ENCODE assay signal across 32 cellular contexts in genomic region chr4:28278676-28279075, GRCh38.
DNase-seq lines count a peak whose midpoint lies in the region; ATAC-seq, FAIRE-seq and TF ChIP-seq lines count a peak whose summit lies in the region.
"Had no signal": no experiment of that assay in that cellular context is flagged by ENCODE, and none has a peak within 500 bp of the region (broad histone marks: within the 10 kb centered on the region; RNA-seq: fewer than 3 reads in every experiment).

No MANE protein-coding gene starts in this region.

- H2BK5ac ChIP-seq in trophoblast cell (ENCODE audit: low read depth, low read length, poor library complexity), result peak overlapping the region; percentile 95

- peaks cover 28% of the 10 kb centered on the region for H3K79me1 ChIP-seq in trophoblast cell (ENCODE audit: low read length)

- no peak overlapping the region for H3K4me3 Mint-ChIP-seq in GM23338
- H3K4me3 Mint-ChIP-seq in activated T-cell treated with anti-CD3 and anti-CD28 coated beads, Interleukin-2, amount 50 U/mL, for 24 hours, result no peak overlapping the region
- H3K4me3 Mint-ChIP-seq: activated CD8-positive, alpha-beta T cell treated with anti-CD3 and anti-CD28 coated beads for 36 hours; dendritic cell treated with granulocyte-macrophage colony-stimulating factor and Interleukin-4, amounts not matched to agents 40 ng/mL and 50 ng/mL, for 4 days; immature natural killer cell; naive thymus-derived CD8-positive, alpha-beta T cell had no signal

- no peak for FAIRE-seq in bronchial epithelial cell (lab: Jason Lieb, UNC)
- FAIRE-seq in frontal cortex (lab: Jason Lieb, UNC), result no peak
- FAIRE-seq: GM12878, HTR-8/SVneo, TTC549, urothelium cell line had no signal

- no peak overlapping the region for H3K4me3 ChIP-seq in GM23338
- no peak overlapping the region for H3K4me3 ChIP-seq in bronchial epithelial cell (ENCODE audit: low read depth, low read length)
- no peak overlapping the region for H3K4me3 ChIP-seq in trophoblast cell (ENCODE audit: low read depth, low read length)
- no peak overlapping the region for H3K4me3 ChIP-seq in upper lobe of left lung
- H3K4me3 ChIP-seq: GM12878, left ventricle myocardium inferior, skin epidermis had no signal

- H3K79me2 ChIP-seq in GM23338 (replicated peaks; ENCODE audit: insufficient read depth) (no peaks in the 10 kb centered on the region), trophoblast cell (ENCODE audit: control insufficient read depth, insufficient read depth, low read length, poor library complexity) (peaks cover 13% of the 10 kb centered on the region)

- peak overlapping the region; percentile 98 for H2BK120ac ChIP-seq in trophoblast cell (ENCODE audit: insufficient read depth, low read length, poor library complexity)

- no peak overlapping the region for H3K23ac ChIP-seq in trophoblast cell (ENCODE audit: low read length)

- peaks cover 12% of the 10 kb centered on the region for H3K36me3 Mint-ChIP-seq in GM23338 (ENCODE audit: low read depth)
- H3K36me3 Mint-ChIP-seq in activated T-cell treated with anti-CD3 and anti-CD28 coated beads, Interleukin-2, amount 50 U/mL, for 24 hours (ENCODE audit: low read depth), result no peaks in the 10 kb centered on the region
- H3K36me3 Mint-ChIP-seq: immature natural killer cell had no signal

- H3K27ac ChIP-seq in GM23338 (ENCODE audit: low read depth), result no peak overlapping the region
- no peak overlapping the region for H3K27ac ChIP-seq in foreskin keratinocyte
- H3K27ac ChIP-seq in trophoblast cell (ENCODE audit: low read depth, low read length), result peak overlapping the region; percentile 100
- no peak overlapping the region for H3K27ac ChIP-seq in upper lobe of left lung
- H3K27ac ChIP-seq: left ventricle myocardium inferior, skin epidermis had no signal

- DNase-seq in GM23338 (ENCODE audit: low spot score), result no peak
- DNase-seq in bronchial epithelial cell (ENCODE audit: low read depth), result peak; percentile 36
- peak in 1 of 2 donors; percentile 62 for DNase-seq in foreskin keratinocyte
- DNase-seq in trophoblast cell, result no peak
- DNase-seq in activated T-cell treated with anti-CD3 and anti-CD28 coated beads, Interleukin-2, amount 50 U/mL, for 24 hours, result no peak
- no peak for DNase-seq in frontal cortex (ENCODE audit: low spot score in 2 of 2)
- no peak for DNase-seq in upper lobe of left lung
- DNase-seq: ACHN; activated CD4-positive, CD25-positive, alpha-beta regulatory T cell treated with anti-CD3 and anti-CD28 coated beads, Interleukin-2, amount 50 U/mL, for 72 hours; activated CD8-positive, alpha-beta T cell treated with anti-CD3 and anti-CD28 coated beads for 36 hours; activated gamma-delta T cell treated with Interleukin-2 at 50 U/mL for 16 hours; activated T-cell treated with anti-CD3 and anti-CD28 coated beads for 4 hours; DND-41; foreskin fibroblast; HCEC 1CT; immature natural killer cell; KG1; left ventricle myocardium inferior; naive thymus-derived CD8-positive, alpha-beta T cell; NCI-H146; NCI-H2171 treated with DMSO at 0.1 percent for 48 hours; NCI-H524 treated with DMSO at 0.1 percent for 48 hours; NK-92 treated with Interleukin-12 subunit alpha and Interleukin-12 subunit beta, amount 100 ng/mL, for 24 hours; SHP77 treated with DMSO at 0.1 percent for 48 hours; stimulated activated CD4-positive, alpha-beta T cell treated with anti-CD3 and anti-CD28 coated beads, Interleukin-1b, Interleukin-23, amount 100 ng/mL, for 48 hours had no signal

- H3K4me1 ChIP-seq in GM23338 (ENCODE audit: insufficient read depth), result peaks cover 5% of the 10 kb centered on the region; the same call in 1 of the 2 replicates
- H3K4me1 ChIP-seq in foreskin keratinocyte, result peaks cover 4% of the 10 kb centered on the region
- peaks cover 13 to 18% of the 10 kb centered on the region in 2 experiments for H3K4me1 ChIP-seq in trophoblast cell (ENCODE audit: control insufficient read depth in 1 of 2, insufficient read depth in 2 of 2, low read length in 2 of 2)
- H3K4me1 ChIP-seq in upper lobe of left lung, result no peaks in the 10 kb centered on the region
- H3K4me1 ChIP-seq: left ventricle myocardium inferior had no signal

- TF ChIP-seq CTCF in GM23338 (conservative IDR thresholded peaks at IDR 0.05; ENCODE audit: low read depth in 2 of 2) (no peak), bronchial epithelial cell (IDR thresholded peaks at IDR 0.05; ENCODE audit: insufficient read depth, low read length, severe bottlenecking) (no peak), foreskin keratinocyte (conservative IDR thresholded peaks at IDR 0.05) (no peak), upper lobe of left lung (IDR thresholded peaks at IDR 0.05) (no peak)

- H3K18ac ChIP-seq in trophoblast cell (ENCODE audit: low read length), result peak overlapping the region; percentile 59

- H4K20me1 ChIP-seq in GM23338 (replicated peaks; ENCODE audit: insufficient read depth), result no peaks in the 10 kb centered on the region

- H3K4me2 ChIP-seq in GM23338 (no peak overlapping the region), trophoblast cell (ENCODE audit: low read length) (no peak overlapping the region)

- peaks cover 16% of the 10 kb centered on the region for H3K4me1 Mint-ChIP-seq in GM23338
- no peaks in the 10 kb centered on the region for H3K4me1 Mint-ChIP-seq in activated T-cell treated with anti-CD3 and anti-CD28 coated beads, Interleukin-2, amount 50 U/mL, for 24 hours (ENCODE audit: low read depth)
- H3K4me1 Mint-ChIP-seq: immature natural killer cell; naive thymus-derived CD8-positive, alpha-beta T cell had no signal

- H3K14ac ChIP-seq in trophoblast cell (ENCODE audit: low read length), result peak overlapping the region; percentile 90

- no peaks in the 10 kb centered on the region for H3K27me3 Mint-ChIP-seq in GM23338 (ENCODE audit: insufficient read depth, low read depth, poor library complexity)
- no peaks in the 10 kb centered on the region for H3K27me3 Mint-ChIP-seq in activated T-cell treated with anti-CD3 and anti-CD28 coated beads, Interleukin-2, amount 50 U/mL, for 24 hours
- H3K27me3 Mint-ChIP-seq: activated CD8-positive, alpha-beta T cell treated with anti-CD3 and anti-CD28 coated beads for 36 hours; dendritic cell treated with granulocyte-macrophage colony-stimulating factor and Interleukin-4, amounts not matched to agents 40 ng/mL and 50 ng/mL, for 4 days; naive thymus-derived CD8-positive, alpha-beta T cell had no signal

- no peak overlapping the region for H3K27ac Mint-ChIP-seq in GM23338
- H3K27ac Mint-ChIP-seq in activated T-cell treated with anti-CD3 and anti-CD28 coated beads, Interleukin-2, amount 50 U/mL, for 24 hours, result no peak overlapping the region
- H3K27ac Mint-ChIP-seq: activated CD8-positive, alpha-beta T cell treated with anti-CD3 and anti-CD28 coated beads for 36 hours; dendritic cell treated with granulocyte-macrophage colony-stimulating factor and Interleukin-4, amounts not matched to agents 40 ng/mL and 50 ng/mL, for 4 days; immature natural killer cell had no signal

- peak overlapping the region; percentile 10 for H3K4ac ChIP-seq in trophoblast cell (ENCODE audit: low read depth, low read length)

- H4K12ac ChIP-seq in trophoblast cell (ENCODE audit: low read depth, low read length), result no peak overlapping the region

- peaks cover 15% of the 10 kb centered on the region; the same call in 2 of the 3 replicates for H3K9me3 Mint-ChIP-seq in GM23338
- H3K9me3 Mint-ChIP-seq in activated T-cell treated with anti-CD3 and anti-CD28 coated beads, Interleukin-2, amount 50 U/mL, for 24 hours, result peaks cover 24% of the 10 kb centered on the region

- TF ChIP-seq POLR2A in upper lobe of left lung (IDR thresholded peaks at IDR 0.05), result no peak

- WGBS in trophoblast cell (ENCODE audit: extremely low coverage, insufficient coverage, insufficient read length), result no CpG with 5 or more reads among the region's 1 CpG
- 85 to 87% methylated on average over 1 of the region's 1 CpG for WGBS in upper lobe of left lung, 2 donors

- no peak for ATAC-seq in GM23338
- ATAC-seq in foreskin keratinocyte, result peak; percentile 35
- ATAC-seq in GM18519 (IDR thresholded peaks at IDR 0.05; ENCODE audit: low FRiP score, unreplicated experiment), result no peak
- no peak for ATAC-seq in upper lobe of left lung (ENCODE audit: low FRiP score in 2 of 2)
- ATAC-seq: activated CD8-positive, alpha-beta T cell treated with anti-CD3 and anti-CD28 coated beads for 36 hours; GM12878; naive thymus-derived CD8-positive, alpha-beta T cell had no signal

- H3K27me3 ChIP-seq in GM23338 (ENCODE audit: insufficient read depth), result no peaks in the 10 kb centered on the region
- no peaks in the 10 kb centered on the region for H3K27me3 ChIP-seq in bronchial epithelial cell (ENCODE audit: control insufficient read depth, insufficient read depth, low read length)
- no peaks in the 10 kb centered on the region for H3K27me3 ChIP-seq in foreskin keratinocyte
- no peaks in the 10 kb centered on the region for H3K27me3 ChIP-seq in trophoblast cell (ENCODE audit: insufficient read depth, low read length)
- H3K27me3 ChIP-seq in upper lobe of left lung, result no peaks in the 10 kb centered on the region

- peak overlapping the region; percentile 83 for H4K91ac ChIP-seq in trophoblast cell (ENCODE audit: low read depth, low read length)

- H2BK12ac ChIP-seq in trophoblast cell (ENCODE audit: low read length), result peak overlapping the region; percentile 75

- no peak for TF ChIP-seq EP300 in upper lobe of left lung (IDR thresholded peaks at IDR 0.05)

- peak overlapping the region; percentile 5 for H3K9ac ChIP-seq in trophoblast cell (ENCODE audit: low read length)

- 0 out of 2 replicates have a peak, but pooled peaks cover 5% of the 10 kb centered on the region for H3K9me2 ChIP-seq in GM23338 (ENCODE audit: insufficient read depth)

- H3F3A ChIP-seq in GM23338 (replicated peaks; ENCODE audit: low read depth), result no peaks in the 10 kb centered on the region

- H3K9me3 ChIP-seq in trophoblast cell (ENCODE audit: insufficient read depth, low read depth, low read length) (no peaks in the 10 kb centered on the region), upper lobe of left lung (no peaks in the 10 kb centered on the region)

- H2AFZ ChIP-seq in GM23338 (peak overlapping the region; percentile 30; the same call in 1 of the 2 replicates), trophoblast cell (ENCODE audit: insufficient read depth, low read length, poor library complexity) (no peak overlapping the region)

- H4K8ac ChIP-seq in trophoblast cell (ENCODE audit: low read depth, low read length), result peak overlapping the region; percentile 71

- peak overlapping the region; percentile 72 for H2AK5ac ChIP-seq in trophoblast cell (ENCODE audit: low read length)

- no peaks in the 10 kb centered on the region for H3K36me3 ChIP-seq in GM23338 (ENCODE audit: insufficient read depth)
- H3K36me3 ChIP-seq in bronchial epithelial cell (ENCODE audit: control insufficient read depth, insufficient read depth, low read length), result no peaks in the 10 kb centered on the region
- H3K36me3 ChIP-seq in trophoblast cell (ENCODE audit: control insufficient read depth in 1 of 2, insufficient read depth in 2 of 2, low read length in 2 of 2), result no peaks in the 10 kb centered on the region
- H3K36me3 ChIP-seq in upper lobe of left lung, result no peaks in the 10 kb centered on the region
- H3K36me3 ChIP-seq: left ventricle myocardium inferior had no signal

TF ChIP-seq in GM23338, 12 proteins besides CTCF, POLR2A, EP300 and RAD21:
- TF ChIP-seq POLR2AphosphoS5 (IDR thresholded peaks at IDR 0.05; ENCODE audit: low read depth), result no peak
- TF ChIP-seq STAT1 (IDR thresholded peaks at IDR 0.05; ENCODE audit: unreplicated experiment), result no peak
TF ChIP-seq in GM23338: peak in this region for 0.
